In the genomic region with DNA sequence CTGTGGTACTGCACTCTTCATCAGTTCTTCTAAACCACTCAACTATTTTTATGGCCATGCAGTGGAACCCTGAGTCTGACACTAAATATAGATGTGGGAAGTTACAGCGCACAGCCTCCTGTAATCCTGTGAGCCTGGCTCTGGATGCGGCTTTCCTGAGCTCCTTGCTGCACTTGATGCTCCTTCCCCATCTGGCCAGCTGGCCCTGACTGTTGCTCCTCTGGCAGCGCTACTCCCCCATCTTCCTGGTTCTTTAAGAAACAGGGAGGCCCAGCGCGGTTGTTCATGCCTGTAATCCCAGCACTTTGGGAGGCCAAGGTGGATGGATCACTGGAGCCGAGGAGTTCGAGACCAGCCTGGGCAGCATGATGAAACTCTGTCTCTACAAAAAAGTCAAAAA, we compare ENCODE assay signal across 31 cellular contexts.
"Had no signal": no experiment of that assay in that cellular context is flagged by ENCODE, and none has a peak within 500 bp of the region (broad histone marks: within the 10 kb centered on the region; RNA-seq: fewer than 3 reads in every experiment).

No MANE protein-coding gene starts in this region.

- H3K4me1 ChIP-seq: heart right ventricle, neural progenitor cell, prostate gland, right atrium auricular region, suprapubic skin, transverse colon, vagina had no signal

- H3K9ac ChIP-seq: neural progenitor cell had no signal

- H3K27ac Mint-ChIP-seq: effector memory CD8-positive, alpha-beta T cell; memory B cell; naive B cell; natural killer cell treated with Interleukin-12 subunit alpha and Interleukin-12 subunit beta and Interleukin-15 and Interleukin-18, amount 100 ng/mL, for 72 hours; neural progenitor cell; stimulated activated naive CD8-positive, alpha-beta T cell treated with anti-CD3 and anti-CD28 coated beads, Interleukin-15, amount 100 ng/mL, for 72 hours had no signal

- H3K36me3 ChIP-seq: esophagus squamous epithelium, heart right ventricle, neural progenitor cell, prostate gland, right atrium auricular region, suprapubic skin, transverse colon, vagina had no signal

- DNase-seq: cortex of kidney; effector memory CD8-positive, alpha-beta T cell; erythroblast; esophagus squamous epithelium; foreskin melanocyte; glutamatergic neuron; heart right ventricle; kidney glomerular epithelial cell; left colon; left ventricle myocardium superior; naive B cell; nucleus accumbens; stimulated activated CD4-positive, alpha-beta T cell treated with anti-CD3 and anti-CD28 coated beads, Interleukin-12 subunit alpha, Interleukin-12 subunit beta, amount 100 ng/mL, for 4 hours; stimulated activated CD4-positive, alpha-beta T cell treated with anti-CD3 and anti-CD28 coated beads, Interleukin-1b, Interleukin-23, amount 100 ng/mL, for 48 hours; stimulated activated CD4-positive, alpha-beta T cell treated with anti-CD3 and anti-CD28 coated beads, Interleukin-4, amount 100 ng/mL, for 1 hour; stimulated activated CD8-positive, alpha-beta memory T cell treated with anti-CD3 and anti-CD28 coated beads, Interleukin-4, amount 100 ng/mL, for 48 hours; stimulated activated naive CD4-positive, alpha-beta T cell; stimulated activated naive CD8-positive, alpha-beta T cell treated with anti-CD3 and anti-CD28 coated beads, Interleukin-15, amount 100 ng/mL, for 72 hours; transverse colon had no signal

- H3K27ac ChIP-seq: esophagus squamous epithelium, heart right ventricle, neural progenitor cell, prostate gland, right atrium auricular region, suprapubic skin, transverse colon, vagina had no signal

- ATAC-seq: effector memory CD8-positive, alpha-beta T cell; left colon; left ventricle myocardium superior; natural killer cell treated with Interleukin-12 subunit alpha and Interleukin-12 subunit beta and Interleukin-15 and Interleukin-18, amount 100 ng/mL, for 72 hours; sciatic nerve; stimulated activated naive CD8-positive, alpha-beta T cell treated with anti-CD3 and anti-CD28 coated beads, Interleukin-15, amount 100 ng/mL, for 72 hours had no signal

- H3K4me3 ChIP-seq: esophagus squamous epithelium, heart right ventricle, lung, neural progenitor cell, prostate gland, right atrium auricular region, smooth muscle cell, suprapubic skin, transverse colon, vagina had no signal

- H3K4me1 Mint-ChIP-seq: neural progenitor cell; stimulated activated naive CD8-positive, alpha-beta T cell treated with anti-CD3 and anti-CD28 coated beads, Interleukin-15, amount 100 ng/mL, for 72 hours had no signal

- H3K4me3 Mint-ChIP-seq: effector memory CD8-positive, alpha-beta T cell; memory B cell; natural killer cell treated with Interleukin-12 subunit alpha and Interleukin-12 subunit beta and Interleukin-15 and Interleukin-18, amount 100 ng/mL, for 72 hours; neural progenitor cell; stimulated activated naive CD8-positive, alpha-beta T cell treated with anti-CD3 and anti-CD28 coated beads, Interleukin-15, amount 100 ng/mL, for 72 hours had no signal

- FAIRE-seq: endometrium, islet of Langerhans had no signal

- H3K9me3 ChIP-seq: esophagus squamous epithelium, prostate gland, suprapubic skin, vagina had no signal

- H3K36me3 Mint-ChIP-seq: memory B cell, neural progenitor cell had no signal
